In genomic region chr4:30268370-30268769, GRCh38 we compare ENCODE assay signal across 33 cellular contexts.
"Had no signal": no experiment of that assay in that cellular context is flagged by ENCODE, and none has a peak within 500 bp of the region (broad histone marks: within the 10 kb centered on the region; RNA-seq: fewer than 3 reads in every experiment).

No MANE protein-coding gene starts in this region.

- ATAC-seq: activated CD8-positive, alpha-beta T cell treated with anti-CD3 and anti-CD28 coated beads for 36 hours; activated naive CD4-positive, alpha-beta T cell treated with anti-CD3 and anti-CD28 coated beads, Interleukin-2, amount 50 U/mL, for 72 hours; activated T-cell treated with anti-CD3 and anti-CD28 coated beads, Interleukin-2, amount 50 U/mL, for 4 hours; activated T-cell treated with anti-CD3 and anti-CD28 coated beads, Interleukin-2, amount 50 U/mL, for 72 hours; activated T-helper 17 cell treated with anti-CD3 and anti-CD28 coated beads, Interleukin-2, amount 50 U/mL, for 72 hours; body of pancreas had no signal

- H3K27ac ChIP-seq: adrenal gland, body of pancreas, brain microvascular endothelial cell, breast epithelium, VCaP had no signal

- H3K4me3 ChIP-seq: adrenal gland, body of pancreas, breast epithelium had no signal

- FAIRE-seq: astrocyte, TTC549 had no signal

- H3K4me1 ChIP-seq: adrenal gland, body of pancreas, breast epithelium had no signal

- DNase-seq: activated B cell treated with CpG ODN at 0.5 μM for 24 hours; activated CD4-positive, alpha-beta memory T cell treated with anti-CD3 and anti-CD28 coated beads for 36 hours; activated CD4-positive, alpha-beta T cell treated with anti-CD3 and anti-CD28 coated beads for 4 hours; activated CD4-positive, alpha-beta T cell treated with anti-CD3 and anti-CD28 coated beads, Interleukin-2, amount 10 ng/mL, durations not matched to agents 24 days and 14 days; activated CD4-positive, alpha-beta T cell treated with anti-CD3 and anti-CD28 coated beads, Interleukin-2, amount 50 U/mL, for 1 hour; activated CD4-positive, alpha-beta T cell treated with anti-CD3 and anti-CD28 coated beads, Interleukin-2, amount 50 U/mL, for 4 hours; activated CD4-positive, CD25-positive, alpha-beta regulatory T cell treated with anti-CD3 and anti-CD28 coated beads, Interleukin-2, amount 50 U/mL, for 72 hours; activated CD8-positive, alpha-beta memory T cell treated with anti-CD3 and anti-CD28 coated beads, Interleukin-2, amount 50 U/mL, for 4 hours; activated CD8-positive, alpha-beta T cell treated with anti-CD3 and anti-CD28 coated beads for 36 hours; activated effector memory CD4-positive, alpha-beta T cell treated with anti-CD3 and anti-CD28 coated beads, Interleukin-2, amount 50 U/mL, for 16 hours; activated gamma-delta T cell treated with Interleukin-2 at 50 U/mL for 16 hours; activated naive CD4-positive, alpha-beta T cell; activated naive CD4-positive, alpha-beta T cell treated with anti-CD3 and anti-CD28 coated beads for 36 hours; activated naive CD4-positive, alpha-beta T cell treated with anti-CD3 and anti-CD28 coated beads, Interleukin-2, amount 50 U/mL, for 16 hours; activated naive CD8-positive, alpha-beta T cell treated with anti-CD3 and anti-CD28 coated beads for 36 hours; activated T-cell treated with anti-CD3 and anti-CD28 coated beads for 4 hours; activated T-cell treated with anti-CD3 and anti-CD28 coated beads, Interleukin-2, amount 50 U/mL, for 1 hour; activated T-cell treated with anti-CD3 and anti-CD28 coated beads, Interleukin-2, amount 50 U/mL, for 4 hours; activated T-cell treated with anti-CD3 and anti-CD28 coated beads, Interleukin-2, amount 50 U/mL, for 72 hours; adrenal gland; amniotic stem cell; aorta; body of pancreas; brain microvascular endothelial cell; central memory CD4-positive, alpha-beta T cell; T-helper 2 cell; T-helper 9 cell had no signal

- H3K36me3 ChIP-seq: adrenal gland, brain microvascular endothelial cell, breast epithelium had no signal

- H3K9me3 ChIP-seq: adrenal gland, body of pancreas, breast epithelium had no signal

- H3K27me3 ChIP-seq: adrenal gland, body of pancreas, brain microvascular endothelial cell, breast epithelium had no signal
